In the genomic region with DNA sequence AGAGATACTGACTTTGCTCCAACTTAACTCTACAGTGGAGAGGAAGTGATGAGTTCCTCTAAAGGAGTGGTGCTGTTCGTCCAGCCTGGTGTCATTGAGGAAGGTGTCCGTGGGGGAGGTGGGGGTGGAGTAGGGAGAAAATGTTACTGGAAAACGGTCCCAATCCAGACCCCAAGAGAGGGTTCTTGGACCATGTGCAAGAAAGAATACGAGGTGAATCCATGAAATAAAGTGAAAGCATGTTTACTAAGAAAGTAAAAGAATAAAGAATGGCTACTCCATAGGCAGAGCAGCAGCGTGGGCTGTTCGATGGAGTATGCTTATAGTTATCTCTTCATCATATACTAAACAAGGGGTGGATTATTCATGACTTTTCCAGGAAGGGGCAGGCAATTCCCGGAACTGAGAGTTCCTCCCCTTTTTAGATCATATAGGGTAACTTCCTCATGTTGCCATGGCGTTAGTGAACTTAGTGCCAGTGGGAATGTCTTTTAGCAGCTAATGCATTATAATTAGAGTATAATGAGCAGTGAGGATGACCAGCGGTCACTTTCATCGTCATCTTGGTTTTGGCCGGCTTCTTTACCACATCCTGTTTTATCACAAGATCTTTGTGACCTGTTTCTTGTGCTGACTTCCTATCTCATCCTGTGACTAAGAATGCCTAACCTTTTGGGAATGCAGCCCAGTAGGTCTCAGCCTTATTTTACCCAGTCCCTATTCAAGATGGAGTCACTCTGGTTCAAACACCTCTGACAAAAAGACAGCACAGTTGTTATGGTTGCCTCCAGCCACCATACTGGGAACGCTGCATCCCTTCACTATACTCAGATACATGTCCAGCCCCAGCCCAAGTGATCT, we compare ENCODE assay signal across 9 cellular contexts. TPM values are rescaled to one million over a fixed set of nuclear protein-coding genes. Genes with fewer than 3 reads are reported as not detected.
DNase-seq lines count a peak whose midpoint lies in the region; ATAC-seq and TF ChIP-seq lines count a peak whose summit lies in the region.
"Had no signal": no experiment of that assay in that cellular context is flagged by ENCODE, and none has a peak within 500 bp of the region (broad histone marks: within the 10 kb centered on the region; RNA-seq: fewer than 3 reads in every experiment).

No MANE protein-coding gene starts in this region.

- H3K9me3 Mint-ChIP-seq in activated CD8-positive, alpha-beta T cell treated with anti-CD3 and anti-CD28 coated beads for 36 hours, result no peaks in the 10 kb centered on the region

- peak overlapping the region; percentile 73 for H3K27ac Mint-ChIP-seq in activated CD8-positive, alpha-beta T cell treated with anti-CD3 and anti-CD28 coated beads for 36 hours

- POLR2A ChIA-PET in activated CD8-positive, alpha-beta T cell treated with anti-CD3 and anti-CD28 coated beads for 36 hours (lab: Charles Lee), result no interaction called here

- H3K27me3 Mint-ChIP-seq in activated CD8-positive, alpha-beta T cell treated with anti-CD3 and anti-CD28 coated beads for 36 hours, result peaks cover 1% of the 10 kb centered on the region

- H3K4me1 ChIP-seq in Karpas-422 (ENCODE audit: low read length), result no peaks in the 10 kb centered on the region
- H3K4me1 ChIP-seq in prostate gland (replicated peaks), result no peaks in the 10 kb centered on the region
- peaks cover 0 to 12% (median 7%) of the 10 kb centered on the region in 3 donors for H3K4me1 ChIP-seq in esophagus squamous epithelium

- H3K36me3 ChIP-seq in Karpas-422 (ENCODE audit: insufficient read depth, low read length), result no peaks in the 10 kb centered on the region
- H3K36me3 ChIP-seq in prostate gland, result no peaks in the 10 kb centered on the region
- no peaks in the 10 kb centered on the region for H3K36me3 ChIP-seq in esophagus squamous epithelium
- H3K36me3 ChIP-seq: gastrocnemius medialis had no signal

- no peaks in the 10 kb centered on the region for H3K27me3 ChIP-seq in Karpas-422 (ENCODE audit: low read length)
- no peaks in the 10 kb centered on the region for H3K27me3 ChIP-seq in prostate gland (replicated peaks; ENCODE audit: insufficient read depth)
- no peaks in the 10 kb centered on the region for H3K27me3 ChIP-seq in esophagus squamous epithelium
- H3K27me3 ChIP-seq: gastrocnemius medialis had no signal

- CTCF ChIA-PET in activated CD8-positive, alpha-beta T cell treated with anti-CD3 and anti-CD28 coated beads for 36 hours (lab: Charles Lee), result interaction anchor here (1.1 to 3.7 kb wide), 3 partner anchors 10 to 23 kb away, joined by 3 to 13 read pairs (median 8); no protein-coding TSS in a partner anchor

- no peak overlapping the region for H2AFZ ChIP-seq in Karpas-422 (ENCODE audit: low read length)

- TF ChIP-seq POLR2A in prostate gland (IDR thresholded peaks at IDR 0.05) (no peak), esophagus squamous epithelium (IDR thresholded peaks at IDR 0.05) (no peak)

- no peak for TF ChIP-seq CTCF in activated CD8-positive, alpha-beta T cell treated with anti-CD3 and anti-CD28 coated beads for 36 hours (IDR thresholded peaks at IDR 0.05)
- TF ChIP-seq CTCF in prostate gland (IDR thresholded peaks at IDR 0.05) (no peak), esophagus squamous epithelium (IDR thresholded peaks at IDR 0.05) (no peak)

- WGBS in prostate gland, result 53% methylated on average over 12 of the region's 12 CpGs
- 50 to 57% methylated on average over 12 of the region's 12 CpGs for WGBS in esophagus squamous epithelium, 2 donors

- H3K79me2 ChIP-seq in Karpas-422 (ENCODE audit: low read length), result no peaks in the 10 kb centered on the region

- H3K9me2 ChIP-seq in Karpas-422 (replicated peaks; ENCODE audit: insufficient read depth, low read length), result no peaks in the 10 kb centered on the region

- ATAC-seq in activated CD8-positive, alpha-beta T cell treated with anti-CD3 and anti-CD28 coated beads for 36 hours, result peak; percentile 83
- ATAC-seq in Right ventricle myocardium superior (ENCODE audit: poor library complexity), result peak; percentile 65
- ATAC-seq in HG02885 (IDR thresholded peaks at IDR 0.05; ENCODE audit: poor library complexity, unreplicated experiment), result no peak
- ATAC-seq in HG02678 (IDR thresholded peaks at IDR 0.05; ENCODE audit: unreplicated experiment), result no peak

- no peak overlapping the region for H3K9ac ChIP-seq in Karpas-422 (ENCODE audit: low read length)

- no peaks in the 10 kb centered on the region for H3K36me3 Mint-ChIP-seq in activated CD8-positive, alpha-beta T cell treated with anti-CD3 and anti-CD28 coated beads for 36 hours (ENCODE audit: low read depth)

- intact Hi-C loops in activated CD8-positive, alpha-beta T cell treated with anti-CD3 and anti-CD28 coated beads for 36 hours (cut with micrococcal nuclease), result loop anchor here (5.0 kb wide), 1 partner anchor 48 kb away; no protein-coding TSS in a partner anchor
- intact Hi-C loops in Right ventricle myocardium superior (cut with DNase I), result no loop called here
- intact Hi-C loops in prostate gland (cut with DNase I), result no loop called here
- intact Hi-C loops in esophagus squamous epithelium (cut with DNase I), result no loop called here

- peak overlapping the region; percentile 39 for H3K4me2 ChIP-seq in Karpas-422 (ENCODE audit: low read depth, low read length, poor library complexity, severe bottlenecking)

- H3K4me3 ChIP-seq in Karpas-422 (ENCODE audit: low read length) (no peak overlapping the region), prostate gland (no peak overlapping the region), esophagus squamous epithelium (peak overlapping the region in 1 of 4 donors; percentile 10)
- H3K4me3 ChIP-seq: gastrocnemius medialis had no signal

- no peaks in the 10 kb centered on the region for H4K20me1 ChIP-seq in Karpas-422 (ENCODE audit: insufficient read depth, low read depth, low read length)

- peaks cover 26% of the 10 kb centered on the region for H3K4me1 Mint-ChIP-seq in activated CD8-positive, alpha-beta T cell treated with anti-CD3 and anti-CD28 coated beads for 36 hours (ENCODE audit: low read depth)

- peak overlapping the region; percentile 28 for H3K4me3 Mint-ChIP-seq in activated CD8-positive, alpha-beta T cell treated with anti-CD3 and anti-CD28 coated beads for 36 hours

- H3K27ac ChIP-seq in Karpas-422 (ENCODE audit: low read length) (no peak overlapping the region), prostate gland (no peak overlapping the region), esophagus squamous epithelium (peak overlapping the region in 2 of 4 donors; percentile 55 to 70)

- DNase-seq in Karpas-422 (no peak), Right ventricle myocardium superior (no peak), prostate gland (ENCODE audit: low spot score) (no peak), esophagus squamous epithelium (lab: John Stamatoyannopoulos, UW) (no peak)
- DNase-seq in activated CD8-positive, alpha-beta T cell treated with anti-CD3 and anti-CD28 coated beads for 36 hours, result peak; percentile 82
- DNase-seq in stimulated activated CD4-positive, alpha-beta T cell treated with anti-CD3 and anti-CD28 coated beads, Interleukin-4, amount 100 ng/mL, for 24 hours, result peak; percentile 69
- DNase-seq: gastrocnemius medialis had no signal

- no peaks in the 10 kb centered on the region for H3K9me3 ChIP-seq in Karpas-422 (ENCODE audit: low read length)
- no peaks in the 10 kb centered on the region for H3K9me3 ChIP-seq in prostate gland
- H3K9me3 ChIP-seq in esophagus squamous epithelium, result no peaks in the 10 kb centered on the region
- H3K9me3 ChIP-seq: gastrocnemius medialis had no signal

RNA-seq across cellular contexts. Expression of gene CLEC3B, which starts 38.6 kb away (rescaled TPM):
- total RNA-seq in Karpas-422 (2014; rRNA removed; shearing (Covaris generic); ENCODE audit: low replicate concordance), result not detected in 2 replicates
- total RNA-seq in activated CD8-positive, alpha-beta T cell treated with anti-CD3 and anti-CD28 coated beads for 36 hours, result not detected
- total RNA-seq in Right ventricle myocardium superior (78.6 TPM), prostate gland (10 to 100 TPM; 16.0 to 61.1 TPM), esophagus squamous epithelium (10 to 100 TPM in 1 of 4 donors, 1 to 10 TPM in 3; 4.3 to 28.8 (median 6.9) TPM)

Comparison
In these comparisons a context has a peak if more than half of its experiments do, and no peak if none do; other contexts are left out.
1. DNase-seq: peak in activated CD8-positive, alpha-beta T cell treated with anti-CD3 and anti-CD28 coated beads for 36 hours (single experiment) and stimulated activated CD4-positive, alpha-beta T cell treated with anti-CD3 and anti-CD28 coated beads, Interleukin-4, amount 100 ng/mL, for 24 hours (single experiment); none in Karpas-422 (single experiment), Right ventricle myocardium superior (single experiment), prostate gland (single experiment) and esophagus squamous epithelium (single experiment).
2. ATAC-seq: peak in activated CD8-positive, alpha-beta T cell treated with anti-CD3 and anti-CD28 coated beads for 36 hours (single experiment) and Right ventricle myocardium superior (single experiment); none in HG02885 (single experiment) and HG02678 (single experiment).